Comparison of ENCODE assay signal across 18 cellular contexts in genomic region chr1:229758101-229759036, GRCh38.
DNase-seq lines count a peak whose midpoint lies in the region; FAIRE-seq and TF ChIP-seq lines count a peak whose summit lies in the region.
"Had no signal": no experiment of that assay in that cellular context is flagged by ENCODE, and none has a peak within 500 bp of the region (broad histone marks: within the 10 kb centered on the region; RNA-seq: fewer than 3 reads in every experiment).

No MANE protein-coding gene starts in this region.

- WGBS in mammary epithelial cell (ENCODE audit: low coverage, missing lambda C conversion rate), result 51% methylated on average over 15 of the region's 15 CpGs

- H3K4me1 ChIP-seq in mammary epithelial cell (ENCODE audit: insufficient read depth, low read length) (peaks cover 20% of the 10 kb centered on the region), breast epithelium (no peaks in the 10 kb centered on the region)
- H3K4me1 ChIP-seq: foreskin keratinocyte had no signal

- no peak overlapping the region for H3K9ac ChIP-seq in mammary epithelial cell (ENCODE audit: insufficient read depth, low read length)

- BruUV-seq in mammary epithelial cell (replicated peaks; lab: Mats Ljungman, UMichigan), result no TSS peak

- H3K79me2 ChIP-seq in mammary epithelial cell (ENCODE audit: insufficient read depth, low read length), result no peaks in the 10 kb centered on the region

- in situ Hi-C loops in mammary epithelial cell (cut with MboI; ENCODE audit: low sequenced_read_pairs in 2 of 2), result no loop called here

- TF ChIP-seq POLR2A in breast epithelium (IDR thresholded peaks at IDR 0.05), result no peak
- TF ChIP-seq POLR2A in erythroblast (IDR thresholded peaks at IDR 0.05; ENCODE audit: low read length), result no peak

- H3K9me3 ChIP-seq in mammary epithelial cell (replicated peaks; ENCODE audit: insufficient read depth, low read length), result no peaks in the 10 kb centered on the region
- H3K9me3 ChIP-seq in breast epithelium, result peaks cover 8 to 12% of the 10 kb centered on the region in 2 donors

- intact Hi-C loops in mammary epithelial cell (cut with micrococcal nuclease) (no loop called here), breast epithelium (cut with DNase I; ENCODE audit: low total_unique reads) (no loop called here)

- CTCF ChIA-PET in mammary epithelial cell (lab: Charles Lee; ENCODE audit: low non-redundant PET), result no interaction called here

- no peak overlapping the region for H3K4me2 ChIP-seq in mammary epithelial cell (ENCODE audit: insufficient read depth, low read depth, low read length)

- DNase-seq in mammary epithelial cell (peak; percentile 27), breast epithelium (ENCODE audit: low spot score in 2 of 2) (no peak), RCC 7860 (ENCODE audit: low spot score) (peak; percentile 50), glomerular visceral epithelial cell (ENCODE audit: extremely low spot score) (peak; percentile 34), NCI-H510A treated with DMSO at 0.1 percent for 48 hours (lab: John Stamatoyannopoulos, UW) (no peak), erythroblast (lab: John Stamatoyannopoulos, UW) (no peak)
- no peak for DNase-seq in activated CD4-positive, alpha-beta T cell treated with anti-CD3 and anti-CD28 coated beads, Interleukin-2, amount 50 U/mL, for 1 hour
- DNase-seq in activated naive CD4-positive, alpha-beta T cell treated with anti-CD3 and anti-CD28 coated beads, Interleukin-2, amount 50 U/mL, for 16 hours, result no peak
- DNase-seq: CD4-positive, alpha-beta memory T cell; kidney glomerular epithelial cell; NCI-H748 treated with DMSO at 0.1 percent for 48 hours; stimulated activated CD4-positive, alpha-beta T cell treated with anti-CD3 and anti-CD28 coated beads, Interleukin-2, amount 100 ng/mL, for 48 hours had no signal

- H3K4me3 ChIP-seq in mammary epithelial cell (replicated peaks in 1 of 3; ENCODE audit: insufficient read depth in 1 of 3, low read depth in 2 of 3, low read length in 3 of 3) (no peak overlapping the region), breast epithelium (no peak overlapping the region)
- H3K4me3 ChIP-seq: cardiac muscle cell, SK-N-MC, skin epidermis had no signal

- H2AFZ ChIP-seq in mammary epithelial cell (ENCODE audit: low read depth, low read length), result no peak overlapping the region

- no peaks in the 10 kb centered on the region for H3K27me3 ChIP-seq in mammary epithelial cell (ENCODE audit: insufficient read depth, low read length)
- no peaks in the 10 kb centered on the region for H3K27me3 ChIP-seq in breast epithelium
- H3K27me3 ChIP-seq: cardiac muscle cell had no signal

- no peaks in the 10 kb centered on the region for H4K20me1 ChIP-seq in mammary epithelial cell (ENCODE audit: insufficient read depth, low read length)

- dilution Hi-C loops in mammary epithelial cell (cut with HindIII; ENCODE audit: low sequenced_read_pairs), result no loop called here

- no peak for FAIRE-seq in RCC 7860 (lab: Jason Lieb, UNC)
- FAIRE-seq: endothelial cell of umbilical vein, urothelium cell line had no signal

- H3K36me3 ChIP-seq in mammary epithelial cell (ENCODE audit: insufficient read depth, low read length), result no peaks in the 10 kb centered on the region
- no peaks in the 10 kb centered on the region for H3K36me3 ChIP-seq in breast epithelium
- H3K36me3 ChIP-seq: cardiac muscle cell had no signal

- H3K27ac ChIP-seq in mammary epithelial cell (ENCODE audit: insufficient read depth, low read depth, low read length), result no peak overlapping the region
- H3K27ac ChIP-seq in breast epithelium, result no peak overlapping the region
- H3K27ac ChIP-seq: cardiac muscle cell, foreskin keratinocyte, SK-N-MC had no signal

- TF ChIP-seq CTCF in mammary epithelial cell (conservative IDR thresholded peaks at IDR 0.05 in 1 of 2, IDR thresholded peaks at IDR 0.05 in 1 of 2; ENCODE audit: extremely low read depth in 1 of 2, insufficient read depth in 1 of 2, low read depth in 1 of 2, low read length in 2 of 2) (no peak), breast epithelium (IDR thresholded peaks at IDR 0.05) (no peak)

Comparison
In these comparisons a context has a peak if more than half of its experiments do, and no peak if none do; other contexts are left out.
1. DNase-seq: peak in mammary epithelial cell (single experiment), RCC 7860 (single experiment) and glomerular visceral epithelial cell (single experiment); none in breast epithelium (0 of 2), NCI-H510A treated with DMSO at 0.1 percent for 48 hours (single experiment), activated CD4-positive, alpha-beta T cell treated with anti-CD3 and anti-CD28 coated beads, Interleukin-2, amount 50 U/mL, for 1 hour (single experiment), erythroblast (0 of 2) and activated naive CD4-positive, alpha-beta T cell treated with anti-CD3 and anti-CD28 coated beads, Interleukin-2, amount 50 U/mL, for 16 hours (single experiment).